ENCODE assay signal across 8 cellular contexts in the genomic region with DNA sequence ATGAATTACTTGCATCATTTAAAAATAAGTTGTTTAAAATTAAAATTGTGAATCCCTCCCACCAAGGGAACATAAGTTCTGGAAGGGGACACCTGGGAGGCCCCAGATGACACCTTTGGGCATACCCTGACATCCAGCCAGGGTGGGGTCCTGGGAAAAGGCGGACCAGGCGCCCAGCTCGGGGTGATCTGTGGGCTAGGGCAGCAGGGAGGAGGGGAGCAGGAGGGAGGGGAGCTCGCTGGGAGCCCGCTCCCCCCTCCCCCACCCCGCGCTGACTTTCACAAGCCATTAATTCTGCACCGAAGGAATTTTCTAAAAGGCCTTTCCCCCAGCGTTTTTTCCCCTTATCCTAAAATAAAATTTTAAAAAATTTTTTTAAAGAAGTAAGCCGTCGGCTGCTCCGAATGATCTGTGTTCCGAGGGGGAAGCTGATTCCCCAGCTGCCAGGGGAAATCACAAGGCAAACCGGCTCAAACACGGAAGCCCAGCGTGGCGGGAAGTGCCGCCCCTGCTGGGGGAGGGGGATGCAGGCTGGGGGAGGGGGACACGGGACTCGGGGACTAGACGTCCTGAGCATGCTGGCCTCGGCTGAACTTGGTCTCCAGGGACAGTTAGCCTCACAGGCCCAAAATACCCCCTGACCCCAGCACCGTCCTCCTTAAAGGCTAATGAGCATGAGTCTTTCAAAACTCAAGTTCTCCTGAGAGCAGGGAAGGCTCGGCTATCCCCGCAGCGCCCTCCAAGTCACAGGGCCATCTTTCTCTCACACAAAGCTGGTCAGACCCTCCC. TPM values are rescaled to one million over a fixed set of nuclear protein-coding genes. Genes with fewer than 3 reads are reported as not detected.
DNase-seq lines count a peak whose midpoint lies in the region; ATAC-seq and TF ChIP-seq lines count a peak whose summit lies in the region.

No MANE protein-coding gene starts in this region.

- no peaks in the 10 kb centered on the region for H3K27me3 ChIP-seq in fibroblast of lung (ENCODE audit: control insufficient read depth, insufficient read depth, low read length)

- no peaks in the 10 kb centered on the region for H3K9me3 ChIP-seq in fibroblast of lung (ENCODE audit: control insufficient read depth, insufficient read depth, low read depth, low read length)

- peaks cover 71% of the 10 kb centered on the region for H3K4me1 ChIP-seq in fibroblast of lung (ENCODE audit: control insufficient read depth, extremely low read depth, insufficient read depth, low read length)

- no peaks in the 10 kb centered on the region for H4K20me1 ChIP-seq in fibroblast of lung (ENCODE audit: control insufficient read depth, extremely low read depth, insufficient read depth, low read length)

- peaks cover 4% of the 10 kb centered on the region for H3K27me3 Mint-ChIP-seq in nephron (ENCODE audit: low read depth)

- DNase-seq in AG10803 (ENCODE audit: low read depth) (no peak), NOMO-1 treated with DMSO at 0.1 percent for 48 hours (lab: John Stamatoyannopoulos, UW; ENCODE audit: unreplicated experiment) (peak; percentile 68), fibroblast of lung (ENCODE audit: low read depth in 2 of 2) (peak in 1 of 2 donors; percentile 50), HUDEP-2 (lab: John Stamatoyannopoulos, UW; ENCODE audit: unreplicated experiment in 76 of 76) (no peak), kidney glomerular epithelial cell (lab: John Stamatoyannopoulos, UW) (no peak), NCI-H1694 treated with DMSO at 0.1 percent for 48 hours (lab: John Stamatoyannopoulos, UW) (no peak)

- H2AFZ ChIP-seq in fibroblast of lung (ENCODE audit: low read length) = no peak overlapping the region

- ATAC-seq in HG03378 (IDR thresholded peaks at IDR 0.05; ENCODE audit: unreplicated experiment) = no peak

- H3K4me3 Mint-ChIP-seq in nephron = peak overlapping the region in 2 of 3 experiments; percentile 38 to 55

- H3K4me3 ChIP-seq in AG10803 (ENCODE audit: low read length) = peak overlapping the region; percentile 13; the same call in 1 of the 2 replicates
- no peak overlapping the region for H3K4me3 ChIP-seq in fibroblast of lung (replicated peaks in 1 of 4; ENCODE audit: control extremely low read depth in 1 of 4, insufficient read depth in 1 of 4, low read depth in 3 of 4, low read length in 4 of 4)

- no peak for TF ChIP-seq CTCF in AG10803 (conservative IDR thresholded peaks at IDR 0.05; ENCODE audit: low read length)
- TF ChIP-seq CTCF in fibroblast of lung (conservative IDR thresholded peaks at IDR 0.05 in 1 of 2, IDR thresholded peaks at IDR 0.05 in 1 of 2; ENCODE audit: low read depth in 1 of 2, low read length in 2 of 2) = no peak
- no peak for TF ChIP-seq CTCF in nephron (IDR thresholded peaks at IDR 0.05; ENCODE audit: unreplicated experiment in 3 of 3)

- H3K4me2 ChIP-seq in fibroblast of lung (ENCODE audit: extremely low read depth, insufficient read depth, low read length) = peak overlapping the region; percentile 19

- H3K27ac ChIP-seq in fibroblast of lung (ENCODE audit: insufficient read depth, low read length) = peak overlapping the region; percentile 92

- no peaks in the 10 kb centered on the region for H3K36me3 Mint-ChIP-seq in nephron (ENCODE audit: low read depth)

- H3K9me3 Mint-ChIP-seq in nephron = no peaks in the 10 kb centered on the region

- peaks cover 64% of the 10 kb centered on the region for H3K4me1 Mint-ChIP-seq in nephron

- peaks cover 2% of the 10 kb centered on the region for H3K36me3 ChIP-seq in fibroblast of lung (ENCODE audit: control insufficient read depth, insufficient read depth, low read length)

- H3K79me2 ChIP-seq in fibroblast of lung (ENCODE audit: control insufficient read depth, insufficient read depth, low read length) = peaks cover 61% of the 10 kb centered on the region

- H3K9ac ChIP-seq in fibroblast of lung (ENCODE audit: insufficient read depth, low read length) = peak overlapping the region; percentile 59

- peak overlapping the region; percentile 90 to 99 (median 95) for H3K27ac Mint-ChIP-seq in nephron

RNA-seq across cellular contexts. Expression of a gene that starts 13.9 kb away (rescaled TPM):
- total RNA-seq in fibroblast of lung = 76.8 and 109 TPM in 2 replicates
- 41.0 and 89.6 TPM in 2 replicates for polyA plus RNA-seq in fibroblast of lung
- 70.9 and 230 TPM in 2 replicates for polyA plus RNA-seq in fibroblast of lung (2012)
- polyA minus RNA-seq in fibroblast of lung (ENCODE audit: low replicate concordance) = 139 and 579 TPM in 2 replicates

RNA-seq across cellular contexts. Expression of a gene that starts 49.6 kb away (rescaled TPM):
- total RNA-seq in fibroblast of lung = not detected in 2 replicates
- not detected in 2 replicates for polyA plus RNA-seq in fibroblast of lung
- not detected in 2 replicates for polyA plus RNA-seq in fibroblast of lung (2012)
- not detected in 2 replicates for polyA minus RNA-seq in fibroblast of lung (ENCODE audit: low replicate concordance)
